In the genomic region with DNA sequence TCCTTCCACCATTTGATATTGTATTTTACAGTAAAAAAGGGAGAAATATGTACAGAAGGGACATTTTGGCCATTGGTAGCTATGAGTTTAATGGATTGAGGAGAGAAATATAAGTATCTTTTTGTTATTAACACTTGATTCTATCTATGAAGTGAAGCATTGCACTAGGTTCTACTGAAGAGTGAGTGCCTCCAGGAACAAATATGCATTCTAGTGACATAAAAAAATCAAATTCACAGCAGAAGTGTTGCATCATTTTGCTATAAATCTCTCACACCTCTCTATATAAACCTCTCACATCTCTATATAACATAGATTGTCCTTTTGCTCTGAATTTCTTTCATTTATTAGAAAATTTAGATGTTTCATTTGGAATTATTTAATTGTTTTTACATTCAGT, we compare ENCODE assay signal across 18 cellular contexts. TPM values are rescaled to one million over a fixed set of nuclear protein-coding genes. Genes with fewer than 3 reads are reported as not detected.
A peak's percentile ranks its signal among the peaks of the same experiment; 100 is the strongest.
DNase-seq lines count a peak whose midpoint lies in the region; ATAC-seq and TF ChIP-seq lines count a peak whose summit lies in the region.
"Had no signal": no experiment of that assay in that cellular context is flagged by ENCODE, and none has a peak within 500 bp of the region (broad histone marks: within the 10 kb centered on the region; RNA-seq: fewer than 3 reads in every experiment).

No MANE protein-coding gene starts in this region.

- no peaks in the 10 kb centered on the region for H3F3A ChIP-seq in GM23338 (replicated peaks; ENCODE audit: low read depth)

- no peak overlapping the region for H3K4me2 ChIP-seq in GM23338
- H3K4me2 ChIP-seq: BLaER1 had no signal

- no peak overlapping the region for H2AFZ ChIP-seq in GM23338

- H3K27ac ChIP-seq in cardiac muscle cell (peak overlapping the region; percentile 22), heart right ventricle (no peak overlapping the region), epithelial cell of prostate (peak overlapping the region; percentile 18), GM23338 (ENCODE audit: low read depth) (no peak overlapping the region)
- H3K27ac ChIP-seq: BLaER1, RWPE1 had no signal

- H3K9me2 ChIP-seq in GM23338 (ENCODE audit: insufficient read depth): no peaks in the 10 kb centered on the region

- no peaks in the 10 kb centered on the region for H3K79me2 ChIP-seq in GM23338 (replicated peaks; ENCODE audit: insufficient read depth)

- H3K4me1 ChIP-seq in cardiac muscle cell (ENCODE audit: low read depth) (no peaks in the 10 kb centered on the region), heart right ventricle (no peaks in the 10 kb centered on the region), GM23338 (ENCODE audit: insufficient read depth) (no peaks in the 10 kb centered on the region)
- H3K4me1 ChIP-seq: BLaER1 had no signal

- DNase-seq in cardiac muscle cell (ENCODE audit: low read depth in 1 of 2, low spot score in 1 of 2) (no peak), heart right ventricle (no peak), epithelial cell of prostate (ENCODE audit: low read depth, low spot score) (no peak), NCI-H146 treated with DMSO at 0.1 percent for 48 hours (lab: John Stamatoyannopoulos, UW; ENCODE audit: unreplicated experiment) (no peak), GM23338 (ENCODE audit: low spot score) (no peak), iPS-NIHi11 (ENCODE audit: low spot score) (no peak)
- DNase-seq: CD4-positive, alpha-beta memory T cell; DMS79; GOT3; MV-4-11; NCI-H1417 treated with DMSO at 0.1 percent for 48 hours; NCI-H1930; NCI-H524 treated with DMSO at 0.1 percent for 48 hours had no signal

- H3K4me3 ChIP-seq in cardiac muscle cell (no peak overlapping the region), heart right ventricle (no peak overlapping the region), GM23338 (no peak overlapping the region)
- H3K4me3 ChIP-seq: BLaER1, K562 had no signal

- no peaks in the 10 kb centered on the region for H3K36me3 ChIP-seq in cardiac muscle cell
- no peaks in the 10 kb centered on the region for H3K36me3 ChIP-seq in heart right ventricle
- no peaks in the 10 kb centered on the region for H3K36me3 ChIP-seq in GM23338 (ENCODE audit: insufficient read depth)
- H3K36me3 ChIP-seq: BLaER1 had no signal

- H3K9me3 Mint-ChIP-seq in nephron (peaks cover 9% of the 10 kb centered on the region), GM23338 (no peaks in the 10 kb centered on the region)

- H3K4me1 Mint-ChIP-seq in nephron: no peaks in the 10 kb centered on the region
- no peaks in the 10 kb centered on the region for H3K4me1 Mint-ChIP-seq in GM23338
- H3K4me1 Mint-ChIP-seq: CD4-positive, alpha-beta memory T cell had no signal

- H3K9me3 ChIP-seq in cardiac muscle cell (ENCODE audit: low read depth): no peaks in the 10 kb centered on the region
- H3K9me3 ChIP-seq in heart right ventricle: peaks cover 0 to 11% (median 0%) of the 10 kb centered on the region in 11 donors

- H3K27me3 ChIP-seq in cardiac muscle cell: no peaks in the 10 kb centered on the region
- peaks cover 0 to 12% (median 0%) of the 10 kb centered on the region in 7 donors for H3K27me3 ChIP-seq in heart right ventricle
- H3K27me3 ChIP-seq in GM23338 (ENCODE audit: insufficient read depth): no peaks in the 10 kb centered on the region
- H3K27me3 ChIP-seq: BLaER1 had no signal

- ATAC-seq in heart right ventricle (no peak), HG03039 (IDR thresholded peaks at IDR 0.05; ENCODE audit: unreplicated experiment) (no peak), GM23338 (no peak)
- ATAC-seq: K562 had no signal

- H3K36me3 Mint-ChIP-seq in nephron (ENCODE audit: low read depth): no peaks in the 10 kb centered on the region
- no peaks in the 10 kb centered on the region for H3K36me3 Mint-ChIP-seq in GM23338 (ENCODE audit: low read depth)

- H3K27ac Mint-ChIP-seq in nephron (peak overlapping the region in 2 of 3 experiments; percentile 16 to 86), GM23338 (no peak overlapping the region)
- H3K27ac Mint-ChIP-seq: CD4-positive, alpha-beta memory T cell had no signal

- intact Hi-C loops in heart right ventricle (cut with DNase I): no loop called here

- no peaks in the 10 kb centered on the region for H4K20me1 ChIP-seq in GM23338 (replicated peaks; ENCODE audit: insufficient read depth)
- H4K20me1 ChIP-seq: BLaER1 had no signal

- no peaks in the 10 kb centered on the region for H3K27me3 Mint-ChIP-seq in nephron (ENCODE audit: low read depth)
- H3K27me3 Mint-ChIP-seq in GM23338 (ENCODE audit: insufficient read depth, low read depth, poor library complexity): no peaks in the 10 kb centered on the region

- TF ChIP-seq CTCF in cardiac muscle cell (IDR thresholded peaks at IDR 0.05; ENCODE audit: low read depth, low read length) (no peak), heart right ventricle (IDR thresholded peaks at IDR 0.05) (no peak), nephron (IDR thresholded peaks at IDR 0.05; ENCODE audit: unreplicated experiment in 3 of 3) (no peak), GM23338 (conservative IDR thresholded peaks at IDR 0.05; ENCODE audit: low read depth in 2 of 2) (no peak)

- H3K4me3 Mint-ChIP-seq in nephron (peak overlapping the region in 1 of 3 experiments; percentile 66), GM23338 (no peak overlapping the region)
- H3K4me3 Mint-ChIP-seq: CD4-positive, alpha-beta memory T cell had no signal

TF ChIP-seq in GM23338, 12 proteins besides CTCF, POLR2A, EP300 and RAD21 (continues in another document):
- TF ChIP-seq STAT1 (IDR thresholded peaks at IDR 0.05; ENCODE audit: unreplicated experiment): no peak
- TF ChIP-seq ZNF114 (CRISPR knock-in tag; IDR thresholded peaks at IDR 0.05): no peak
- TF ChIP-seq, protein P1, sequence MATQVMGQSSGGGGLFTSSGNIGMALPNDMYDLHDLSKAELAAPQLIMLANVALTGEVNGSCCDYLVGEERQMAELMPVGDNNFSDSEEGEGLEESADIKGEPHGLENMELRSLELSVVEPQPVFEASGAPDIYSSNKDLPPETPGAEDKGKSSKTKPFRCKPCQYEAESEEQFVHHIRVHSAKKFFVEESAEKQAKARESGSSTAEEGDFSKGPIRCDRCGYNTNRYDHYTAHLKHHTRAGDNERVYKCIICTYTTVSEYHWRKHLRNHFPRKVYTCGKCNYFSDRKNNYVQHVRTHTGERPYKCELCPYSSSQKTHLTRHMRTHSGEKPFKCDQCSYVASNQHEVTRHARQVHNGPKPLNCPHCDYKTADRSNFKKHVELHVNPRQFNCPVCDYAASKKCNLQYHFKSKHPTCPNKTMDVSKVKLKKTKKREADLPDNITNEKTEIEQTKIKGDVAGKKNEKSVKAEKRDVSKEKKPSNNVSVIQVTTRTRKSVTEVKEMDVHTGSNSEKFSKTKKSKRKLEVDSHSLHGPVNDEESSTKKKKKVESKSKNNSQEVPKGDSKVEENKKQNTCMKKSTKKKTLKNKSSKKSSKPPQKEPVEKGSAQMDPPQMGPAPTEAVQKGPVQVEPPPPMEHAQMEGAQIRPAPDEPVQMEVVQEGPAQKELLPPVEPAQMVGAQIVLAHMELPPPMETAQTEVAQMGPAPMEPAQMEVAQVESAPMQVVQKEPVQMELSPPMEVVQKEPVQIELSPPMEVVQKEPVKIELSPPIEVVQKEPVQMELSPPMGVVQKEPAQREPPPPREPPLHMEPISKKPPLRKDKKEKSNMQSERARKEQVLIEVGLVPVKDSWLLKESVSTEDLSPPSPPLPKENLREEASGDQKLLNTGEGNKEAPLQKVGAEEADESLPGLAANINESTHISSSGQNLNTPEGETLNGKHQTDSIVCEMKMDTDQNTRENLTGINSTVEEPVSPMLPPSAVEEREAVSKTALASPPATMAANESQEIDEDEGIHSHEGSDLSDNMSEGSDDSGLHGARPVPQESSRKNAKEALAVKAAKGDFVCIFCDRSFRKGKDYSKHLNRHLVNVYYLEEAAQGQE (IDR thresholded peaks at IDR 0.05; ENCODE audit: unreplicated experiment): no peak

RNA-seq across cellular contexts. Expression of a gene that starts 0.4 kb away (rescaled TPM):
- total RNA-seq in cardiac muscle cell (3.5 and 3.7 TPM in 2 replicates), heart right ventricle (1 to 10 TPM in 2 of 10 donors, under 1 TPM in 5, not detected in 3; 0.10 to 3.2 (median 0.83) TPM)
- polyA plus RNA-seq in cardiac muscle cell (1.6 and 2.0 TPM in 2 replicates), heart right ventricle (under 1 TPM; 0.03 to 0.07 TPM), GM23338 (2016; fragmentation: Nextera tagmentation; extraction: Ambion mirVana) (0.23 and 0.24 TPM in 2 replicates)
- 0.35 and 0.70 TPM in 2 replicates for total RNA-seq in GM23338 (2014; rRNA removed; shearing (Covaris generic))
- total RNA-seq: CD4-positive, alpha-beta memory T cell had no signal
- polyA plus RNA-seq: CD4-positive, alpha-beta memory T cell had no signal

Comparison
In these comparisons a context has a peak if more than half of its experiments do, and no peak if none do; other contexts are left out.
1. H3K27ac ChIP-seq: peak in cardiac muscle cell (single experiment) and epithelial cell of prostate (single experiment); none in heart right ventricle (0 of 10) and GM23338 (single experiment).